Comparison of ENCODE assay signal across 19 cellular contexts in the genomic region with DNA sequence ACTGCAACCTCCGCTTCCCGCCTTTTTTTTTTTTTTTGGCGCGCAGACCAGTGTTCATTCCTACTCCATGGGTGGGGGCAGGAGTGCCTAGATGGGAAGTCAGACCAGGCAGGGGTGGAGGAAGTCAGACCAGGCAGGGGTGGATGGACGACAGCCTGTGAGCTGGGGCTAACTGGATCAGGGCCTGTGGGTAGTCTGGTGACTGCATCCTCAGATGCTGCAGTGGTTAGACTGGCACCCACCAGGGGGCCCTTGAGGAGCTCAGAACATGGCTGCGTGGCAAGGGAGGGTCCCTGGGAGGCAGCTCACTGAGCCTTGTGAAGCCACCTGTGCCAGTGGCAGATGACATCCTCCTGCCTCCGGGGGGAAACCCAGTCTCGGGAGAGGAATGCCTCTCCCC. TPM values are rescaled to one million over a fixed set of nuclear protein-coding genes. Genes with fewer than 3 reads are reported as not detected.
DNase-seq lines count a peak whose midpoint lies in the region; ATAC-seq lines count a peak whose summit lies in the region.
"Had no signal": no experiment of that assay in that cellular context is flagged by ENCODE, and none has a peak within 500 bp of the region (broad histone marks: within the 10 kb centered on the region; RNA-seq: fewer than 3 reads in every experiment).

No MANE protein-coding gene starts in this region.

- ATAC-seq in HG02588 (IDR thresholded peaks at IDR 0.05; ENCODE audit: unreplicated experiment) = no peak
- ATAC-seq: activated T-cell treated with anti-CD3 and anti-CD28 coated beads, Interleukin-2, amount 50 U/mL, for 4 hours; stimulated activated memory B cell treated with anti-CD40 and anti-IgM and Interleukin-4, amounts not matched to agents 10 μg/mL and 1 μg/mL and 100 μg/mL, for 72 hours had no signal

- no peaks in the 10 kb centered on the region for H3K79me1 ChIP-seq in mesendoderm (ENCODE audit: low read length)

- no CpG with 5 or more reads among the region's 8 CpGs for WGBS in mesendoderm (ENCODE audit: extremely low coverage, insufficient coverage, low lambda C conversion rate)

- H3K79me2 ChIP-seq in mesendoderm (ENCODE audit: control insufficient read depth, insufficient read depth, low read length) = no peaks in the 10 kb centered on the region

- H3K4me2 ChIP-seq in mesendoderm (ENCODE audit: low read length) = no peak overlapping the region

- H3K9ac ChIP-seq in mesendoderm (ENCODE audit: low read length) = no peak overlapping the region

- no peak overlapping the region for H4K8ac ChIP-seq in mesendoderm (ENCODE audit: low read depth, low read length)

- in situ Hi-C loops in SK-MEL-5 (cut with HindIII; ENCODE audit: low pct_unique_long_range_greater_than_20kb, low sequenced_read_pairs) = no loop called here
- in situ Hi-C loops in ACHN (cut with HindIII; ENCODE audit: low pct_ligation_motif_present, low pct_unique_long_range_greater_than_20kb, low sequenced_read_pairs) = no loop called here

- no peak overlapping the region for H3K27ac ChIP-seq in mesendoderm (ENCODE audit: low read depth, low read length)
- H3K27ac ChIP-seq: 22Rv1, brain microvascular endothelial cell, C4-2B, tibial nerve had no signal

- no peak overlapping the region for H2BK120ac ChIP-seq in mesendoderm (ENCODE audit: low read depth, low read length)

- H3K18ac ChIP-seq in mesendoderm (ENCODE audit: low read length) = no peak overlapping the region

- no peaks in the 10 kb centered on the region for H3K4me1 ChIP-seq in mesendoderm (ENCODE audit: control insufficient read depth, low read depth, low read length)

- DNase-seq in DMS 273 (lab: John Stamatoyannopoulos, UW; ENCODE audit: unreplicated experiment) = peak; percentile 45
- DNase-seq in DMS 273 treated with DMSO at 0.1 percent for 48 hours (lab: John Stamatoyannopoulos, UW) = no peak
- DNase-seq in H7 = peak; percentile 64
- DNase-seq in SK-MEL-5 (ENCODE audit: low read depth, low spot score) = peak; percentile 21
- peak; percentile 25 for DNase-seq in mesendoderm
- DNase-seq in ACHN = no peak
- no peak for DNase-seq in NCI-H1436 treated with DMSO at 0.1 percent for 48 hours (lab: John Stamatoyannopoulos, UW)
- DNase-seq: activated naive CD8-positive, alpha-beta T cell treated with anti-CD3 and anti-CD28 coated beads, Interleukin-2, amount 10 ng/mL, durations not matched to agents 7 days and 5 days; activated T-cell treated with anti-CD3 and anti-CD28 coated beads, Interleukin-2, amount 50 U/mL, for 4 hours; brain microvascular endothelial cell; DMS79; esophagus squamous epithelium; NCI-H1930; NCI-H526 treated with DMSO at 0.1 percent for 48 hours had no signal

- H3K23ac ChIP-seq in mesendoderm (ENCODE audit: low read length) = no peak overlapping the region

- no peak overlapping the region for H2AK5ac ChIP-seq in mesendoderm (ENCODE audit: low read length)

- H3K36me3 ChIP-seq in H7 (replicated peaks; ENCODE audit: control insufficient read depth, insufficient read depth, low read length) (peaks cover 7% of the 10 kb centered on the region), mesendoderm (ENCODE audit: control insufficient read depth, insufficient read depth, low read length) (no peaks in the 10 kb centered on the region)

- H2BK15ac ChIP-seq in mesendoderm (replicated peaks; ENCODE audit: low read depth) = no peak overlapping the region

- H3K56ac ChIP-seq in mesendoderm (ENCODE audit: low read length) = no peak overlapping the region

- H3K4me3 ChIP-seq in H7 (ENCODE audit: insufficient read depth, low read depth, low read length) (no peak overlapping the region), mesendoderm (ENCODE audit: low read length) (no peak overlapping the region)
- H3K4me3 ChIP-seq: esophagus squamous epithelium, tibial nerve had no signal

- H3K27me3 ChIP-seq in H7 (ENCODE audit: control insufficient read depth, insufficient read depth, low read length) = no peaks in the 10 kb centered on the region
- H3K27me3 ChIP-seq in mesendoderm (ENCODE audit: insufficient read depth, low read length, poor library complexity) = no peaks in the 10 kb centered on the region
- H3K27me3 ChIP-seq: brain microvascular endothelial cell, esophagus squamous epithelium, tibial nerve had no signal

- no peak overlapping the region for H2BK5ac ChIP-seq in mesendoderm (ENCODE audit: low read length)

- H4K5ac ChIP-seq in mesendoderm (ENCODE audit: low read length) = no peak overlapping the region

- no peak overlapping the region for H3K4ac ChIP-seq in mesendoderm (ENCODE audit: low read depth, low read length)

RNA-seq across cellular contexts. Expression of gene RCC1L, which starts 35.1 kb away (rescaled TPM):
- total RNA-seq in H7 (2014; rRNA removed; shearing (Covaris generic)) = 83.9 and 93.9 TPM in 2 replicates
- total RNA-seq in SK-MEL-5 (2014; rRNA removed; shearing (Covaris generic)) = 84.2 and 94.2 TPM in 2 replicates
- polyA plus RNA-seq in SK-MEL-5 (2015; cell fraction: cytosol; rRNA removed) = 79.9 and 93.8 TPM in 2 replicates
- 31.0 and 36.8 TPM in 2 replicates for polyA plus RNA-seq in SK-MEL-5 (2015; cell fraction: nucleus; rRNA removed)
- polyA plus RNA-seq in mesendoderm (2013, experiment 1 of 2) = 28.5 TPM
- 28.3 TPM for polyA plus RNA-seq in mesendoderm (2013, experiment 2 of 2)

RNA-seq across cellular contexts. Expression of gene GTF2IRD2B, which starts 53.9 kb away (rescaled TPM):
- 4.5 and 9.6 TPM in 2 replicates for total RNA-seq in H7 (2014; rRNA removed; shearing (Covaris generic))
- total RNA-seq in SK-MEL-5 (2014; rRNA removed; shearing (Covaris generic)) = 36.2 and 43.1 TPM in 2 replicates
- 22.6 and 44.8 TPM in 2 replicates for polyA plus RNA-seq in SK-MEL-5 (2015; cell fraction: cytosol; rRNA removed)
- polyA plus RNA-seq in SK-MEL-5 (2015; cell fraction: nucleus; rRNA removed) = 29.6 and 35.1 TPM in 2 replicates
- 6.5 TPM for polyA plus RNA-seq in mesendoderm (2013, experiment 1 of 2)
- 4.9 TPM for polyA plus RNA-seq in mesendoderm (2013, experiment 2 of 2)

Comparison
In these comparisons a context has a peak if more than half of its experiments do, and no peak if none do; other contexts are left out.
1. DNase-seq: peak in DMS 273 (single experiment), H7 (single experiment), SK-MEL-5 (single experiment) and mesendoderm (single experiment); none in DMS 273 treated with DMSO at 0.1 percent for 48 hours (single experiment), ACHN (single experiment) and NCI-H1436 treated with DMSO at 0.1 percent for 48 hours (single experiment).